25 cellular contexts compared by ENCODE assay signal in genomic region chr3:127136024-127136600, GRCh38. TPM values are rescaled to one million over a fixed set of nuclear protein-coding genes. Genes with fewer than 3 reads are reported as not detected.
DNase-seq lines count a peak whose midpoint lies in the region; ATAC-seq, FAIRE-seq and TF ChIP-seq lines count a peak whose summit lies in the region.
"Had no signal": no experiment of that assay in that cellular context is flagged by ENCODE, and none has a peak within 500 bp of the region (broad histone marks: within the 10 kb centered on the region; RNA-seq: fewer than 3 reads in every experiment).

No MANE protein-coding gene starts in this region.

- intact Hi-C loops in heart right ventricle (cut with DNase I) (loop anchor here in 1 of 10 donors (2.0 kb wide), 1 partner anchor 33 kb away; no protein-coding TSS in a partner anchor), Right ventricle myocardium superior (cut with DNase I) (no loop called here)

- H4K8ac ChIP-seq in H1 (ENCODE audit: extremely low read depth, insufficient read depth, low read length), result 0 out of 2 replicates have a peak overlapping the region, but pooled peaks have one; percentile 51

- no peak overlapping the region for H2BK12ac ChIP-seq in H1 (ENCODE audit: low read depth, low read length)

- peaks cover 0 to 1% of the 10 kb centered on the region in 2 experiments for H4K20me1 ChIP-seq in H1 (replicated peaks in 1 of 2; ENCODE audit: control insufficient read depth in 1 of 2, insufficient read depth in 2 of 2, low read length in 2 of 2)

- H4K91ac ChIP-seq in H1 (replicated peaks; ENCODE audit: insufficient read length, low read length), result peak overlapping the region; percentile 31

- peak overlapping the region in 6 of 10 donors; percentile 12 to 47 (median 43) for H3K4me3 ChIP-seq in heart right ventricle
- H3K4me3 ChIP-seq in H1 (ENCODE audit: extremely low read depth in 1 of 4, insufficient read depth in 2 of 4, low read depth in 3 of 4, low read length in 4 of 4), result peak overlapping the region in 1 of 4 experiments; percentile 51; a peak in 2 of 8 replicates

- no peak overlapping the region for H2BK5ac ChIP-seq in H1 (ENCODE audit: low read depth, low read length)

- POLR2A ChIA-PET in H1 (lab: Charles Lee; ENCODE audit: partially characterized antibody), result no interaction called here

- TF ChIP-seq RAD21 in H1 (IDR thresholded peaks at IDR 0.05 in 1 of 2, conservative IDR thresholded peaks at IDR 0.05 in 1 of 2; ENCODE audit: low read depth in 2 of 2, low read length in 2 of 2), result no peak

- H3K9ac ChIP-seq in H1 (replicated peaks in 1 of 4; ENCODE audit: extremely low read depth in 1 of 4, low read depth in 3 of 4, low read length in 3 of 4), result no peak overlapping the region

- no peak overlapping the region for H2BK120ac ChIP-seq in H1 (replicated peaks; ENCODE audit: low read depth, low read length)

- peak overlapping the region; percentile 20; the same call in 1 of the 2 replicates for H2AK5ac ChIP-seq in H1 (ENCODE audit: low read depth, low read length)

- peak overlapping the region; percentile 56 to 66 for H3K4me2 ChIP-seq in H1 (ENCODE audit: insufficient read depth in 1 of 2, low read depth in 2 of 2, low read length in 2 of 2)

- no peak overlapping the region for H2BK15ac ChIP-seq in H1 (ENCODE audit: low read length)

- H3K36me3 ChIP-seq in heart right ventricle, result no peaks in the 10 kb centered on the region
- H3K36me3 ChIP-seq in H1 (ENCODE audit: control insufficient read depth in 2 of 4, insufficient read depth in 4 of 4, low read length in 3 of 4), result no peaks in the 10 kb centered on the region
- H3K36me3 ChIP-seq: uterus had no signal

- no peak for TF ChIP-seq EP300 in H1 (IDR thresholded peaks at IDR 0.05; ENCODE audit: borderline replicate concordance in 1 of 2, low read depth in 2 of 2, low read length in 2 of 2)

- H3K4me1 ChIP-seq in heart right ventricle (peaks cover 0 to 49% (median 23%) of the 10 kb centered on the region in 9 donors), H1 (replicated peaks in 1 of 4; ENCODE audit: control insufficient read depth in 3 of 4, insufficient read depth in 4 of 4, low read length in 3 of 4) (peaks cover 5 to 31% (median 19%) of the 10 kb centered on the region in 4 experiments)

- no peak overlapping the region for H3K14ac ChIP-seq in H1 (ENCODE audit: insufficient read length)

- TF ChIP-seq CTCF in heart right ventricle (IDR thresholded peaks at IDR 0.05) (no peak), H1 (IDR thresholded peaks at IDR 0.05; ENCODE audit: control extremely low read depth in 1 of 3, insufficient read depth in 1 of 3, low read depth in 1 of 3, low read length in 3 of 3) (no peak), omental fat pad (IDR thresholded peaks at IDR 0.05) (no peak)

- H3K4ac ChIP-seq in H1 (replicated peaks; ENCODE audit: insufficient read length, low read depth, low read length), result no peak overlapping the region

- CTCF ChIA-PET in H1 (lab: Charles Lee; ENCODE audit: partially characterized antibody), result interaction anchor here (0.6 to 1.8 kb wide), 3 partner anchors 17 to 75 kb away, joined by 3 to 4 read pairs (median 3); no protein-coding TSS in a partner anchor

- no peak overlapping the region for H4K5ac ChIP-seq in H1 (ENCODE audit: insufficient read length, low read depth, low read length)

- no peaks in the 10 kb centered on the region for H3K79me2 ChIP-seq in H1 (ENCODE audit: control insufficient read depth in 1 of 2, insufficient read depth in 2 of 2, low read length in 2 of 2)

- DNase-seq in heart right ventricle (no peak), Right ventricle myocardium superior (no peak), H1 (ENCODE audit: low read depth in 1 of 2, low spot score in 2 of 2) (no peak), omental fat pad (ENCODE audit: low spot score) (peak; percentile 14)
- DNase-seq in activated CD4-positive, alpha-beta T cell treated with anti-CD3 and anti-CD28 coated beads for 4 hours, result no peak
- DNase-seq: activated B cell treated with CpG ODN at 0.5 μM for 24 hours; activated T-cell treated with anti-CD3 and anti-CD28 coated beads, Interleukin-2, amount 50 U/mL, for 24 hours; central memory CD4-positive, alpha-beta T cell; KG1; MV-4-11; NCI-H1694 treated with DMSO at 0.1 percent for 48 hours had no signal

- ATAC-seq in heart right ventricle, result no peak
- no peak for ATAC-seq in Right ventricle myocardium superior (ENCODE audit: poor library complexity)
- ATAC-seq in omental fat pad (ENCODE audit: low FRiP score), result no peak
- no peak for ATAC-seq in HG02852 (IDR thresholded peaks at IDR 0.05; ENCODE audit: unreplicated experiment)
- no peak for ATAC-seq in GM18517 (IDR thresholded peaks at IDR 0.05; ENCODE audit: unreplicated experiment)
- no peak for ATAC-seq in GM21717 (IDR thresholded peaks at IDR 0.05; ENCODE audit: unreplicated experiment)

- no peak overlapping the region for H3K56ac ChIP-seq in H1 (replicated peaks; ENCODE audit: insufficient read length, low read depth, low read length)

- no peak overlapping the region for H2BK20ac ChIP-seq in H1 (ENCODE audit: low read length)

- H3K9me3 ChIP-seq in heart right ventricle (no peaks in the 10 kb centered on the region), H1 (ENCODE audit: insufficient read depth in 2 of 2, low read depth in 1 of 2, low read length in 1 of 2) (no peaks in the 10 kb centered on the region)
- H3K9me3 ChIP-seq: uterus had no signal

- WGBS in heart right ventricle, 2 donors, result 77 to 78% methylated on average over 16 of the region's 16 CpGs
- WGBS in H1 (ENCODE audit: extremely low coverage in 1 of 2, insufficient coverage in 1 of 2, insufficient read length in 1 of 2, insufficient replicate concordance in 2 of 2, low coverage in 1 of 2, low lambda C conversion rate in 2 of 2, missing lambda C conversion rate in 1 of 2), 2 experiments, result 72% methylated on average over 15 of the region's 16 CpGs; no CpG with 5 or more reads in 1 of the 2 experiments

- no peak overlapping the region for H3K23ac ChIP-seq in H1 (ENCODE audit: insufficient read length)

- H3K27ac ChIP-seq in heart right ventricle, result peak overlapping the region in 8 of 10 donors; percentile 38 to 78 (median 66)
- H3K27ac ChIP-seq in H1 (ENCODE audit: low read depth, low read length), result no peak overlapping the region
- H3K27ac ChIP-seq: C4-2B had no signal

- no peak overlapping the region; the same call in 1 of the 2 replicates for H3K18ac ChIP-seq in H1 (ENCODE audit: extremely low read depth, low read length)

- peaks cover 0 to 41% (median 14%) of the 10 kb centered on the region in 7 donors for H3K27me3 ChIP-seq in heart right ventricle
- peaks cover 3 to 27% (median 26%) of the 10 kb centered on the region in 4 experiments for H3K27me3 ChIP-seq in H1 (replicated peaks in 1 of 4; ENCODE audit: control insufficient read depth in 3 of 4, extremely low read depth in 1 of 4, insufficient read depth in 3 of 4, low read length in 3 of 4)
- H3K27me3 ChIP-seq: uterus had no signal

- TF ChIP-seq POLR2A in H1 (IDR thresholded peaks at IDR 0.05; ENCODE audit: control extremely low read depth in 1 of 2, low read depth in 2 of 2, low read length in 2 of 2), result no peak

- FAIRE-seq in H1 (lab: Jason Lieb, UNC), result no peak
- FAIRE-seq: frontal cortex, GM18507 had no signal

- no peaks in the 10 kb centered on the region; the same call in 1 of the 2 replicates for H3K23me2 ChIP-seq in H1 (ENCODE audit: low read depth, low read length)

- H3K79me1 ChIP-seq in H1 (ENCODE audit: low read depth, low read length), result no peaks in the 10 kb centered on the region

- no peak overlapping the region; the same call in 1 of the 2 replicates for H2AFZ ChIP-seq in H1 (ENCODE audit: low read length)

TF ChIP-seq in H1, 55 proteins besides CTCF, POLR2A, EP300 and RAD21:
- TF ChIP-seq JUND (IDR thresholded peaks at IDR 0.05; ENCODE audit: low read length) (no peak), CBX5 (IDR thresholded peaks at IDR 0.05; ENCODE audit: low read depth, low read length) (no peak), CEBPB (IDR thresholded peaks at IDR 0.05; ENCODE audit: low read depth, low read length) (no peak), GABPA (IDR thresholded peaks at IDR 0.05; ENCODE audit: borderline replicate concordance, insufficient read depth, low read length) (no peak), ATF3 (IDR thresholded peaks at IDR 0.05; ENCODE audit: insufficient read depth, low read depth, low read length) (no peak), HDAC6 (IDR thresholded peaks at IDR 0.05; ENCODE audit: low read depth, low read length) (no peak)

RNA-seq across cellular contexts. Expression of gene PRR23E, which starts 56.8 kb away (rescaled TPM):
- total RNA-seq in heart right ventricle, result not detected
- polyA plus RNA-seq in heart right ventricle, result not detected
- total RNA-seq in Right ventricle myocardium superior, result not detected
- total RNA-seq in H1 (2021; fragmentation: NEBNext Ultra II Directional; extraction: Animal tissue kit (Norgen Biotek cat#: 25700)), result not detected in 2 replicates
- polyA plus RNA-seq in H1 (2011; rRNA removed), result not detected in 2 replicates
- polyA plus RNA-seq in H1 (2011; cell fraction: cytosol; rRNA removed), result not detected
- polyA plus RNA-seq in H1 (2011; cell fraction: nucleus; rRNA removed), result not detected
- polyA plus RNA-seq in H1 (2012, experiment 1 of 2), result 0.09 TPM in 1 of 4 replicates, not detected in the others
- polyA plus RNA-seq in H1 (2012, experiment 2 of 2), result not detected
- not detected for polyA plus RNA-seq in H1 (2013, experiment 1 of 2)
- 0.02 TPM for polyA plus RNA-seq in H1 (2013, experiment 2 of 2)
- polyA minus RNA-seq in H1 (2011; rRNA and poly(A)+ RNA removed), result not detected in 2 replicates
- polyA minus RNA-seq in H1 (2011; cell fraction: cytosol; rRNA and poly(A)+ RNA removed), result not detected
- not detected for polyA minus RNA-seq in H1 (2011; cell fraction: nucleus; rRNA and poly(A)+ RNA removed)
- not detected for total RNA-seq in omental fat pad
- total RNA-seq: activated B cell treated with CpG ODN at 0.5 μM for 24 hours; activated CD8-positive, alpha-beta T cell treated with anti-CD3 and anti-CD28 coated beads for 36 hours; activated naive CD4-positive, alpha-beta T cell treated with anti-CD3 and anti-CD28 coated beads for 36 hours; epithelial cell of proximal tubule; frontal cortex; G401; mononuclear cell; SK-MEL-5; subcutaneous adipose tissue; uterus had no signal
